Comparison of ENCODE assay signal across 1 cellular context in genomic region chr10:72736881-72737280, GRCh38.
TF ChIP-seq lines count a peak whose summit lies in the region.

No MANE protein-coding gene starts in this region.

TF ChIP-seq in WTC11, 78 proteins besides CTCF, POLR2A, EP300 and RAD21 (continued from another document):
- no peak for TF ChIP-seq ARID4B (CRISPR knock-in tag; IDR thresholded peaks at IDR 0.05; ENCODE audit: borderline replicate concordance)
- no peak for TF ChIP-seq E2F4 (CRISPR knock-in tag; IDR thresholded peaks at IDR 0.05; ENCODE audit: borderline replicate concordance, low read depth)
- no peak for TF ChIP-seq ZBTB43 (CRISPR knock-in tag; IDR thresholded peaks at IDR 0.05)
- no peak for TF ChIP-seq TEAD4 (CRISPR knock-in tag; IDR thresholded peaks at IDR 0.05)
- TF ChIP-seq ZNF423 (CRISPR knock-in tag; IDR thresholded peaks at IDR 0.05), result no peak
- TF ChIP-seq ZNF219 (CRISPR knock-in tag; IDR thresholded peaks at IDR 0.05; ENCODE audit: borderline replicate concordance), result no peak
- no peak for TF ChIP-seq PREB (CRISPR knock-in tag; IDR thresholded peaks at IDR 0.05; ENCODE audit: borderline replicate concordance)
- TF ChIP-seq E2F5 (CRISPR knock-in tag; IDR thresholded peaks at IDR 0.05), result no peak
- no peak for TF ChIP-seq ZNF425 (CRISPR knock-in tag; conservative IDR thresholded peaks at IDR 0.05)
- TF ChIP-seq SMAD4 (CRISPR knock-in tag; IDR thresholded peaks at IDR 0.05), result no peak
- no peak for TF ChIP-seq TP53 (CRISPR knock-in tag; IDR thresholded peaks at IDR 0.05)
- TF ChIP-seq HMGA2 (CRISPR knock-in tag; IDR thresholded peaks at IDR 0.05), result no peak
- TF ChIP-seq AFF4 (CRISPR knock-in tag; IDR thresholded peaks at IDR 0.05; ENCODE audit: borderline replicate concordance), result no peak
